In the genomic region with DNA sequence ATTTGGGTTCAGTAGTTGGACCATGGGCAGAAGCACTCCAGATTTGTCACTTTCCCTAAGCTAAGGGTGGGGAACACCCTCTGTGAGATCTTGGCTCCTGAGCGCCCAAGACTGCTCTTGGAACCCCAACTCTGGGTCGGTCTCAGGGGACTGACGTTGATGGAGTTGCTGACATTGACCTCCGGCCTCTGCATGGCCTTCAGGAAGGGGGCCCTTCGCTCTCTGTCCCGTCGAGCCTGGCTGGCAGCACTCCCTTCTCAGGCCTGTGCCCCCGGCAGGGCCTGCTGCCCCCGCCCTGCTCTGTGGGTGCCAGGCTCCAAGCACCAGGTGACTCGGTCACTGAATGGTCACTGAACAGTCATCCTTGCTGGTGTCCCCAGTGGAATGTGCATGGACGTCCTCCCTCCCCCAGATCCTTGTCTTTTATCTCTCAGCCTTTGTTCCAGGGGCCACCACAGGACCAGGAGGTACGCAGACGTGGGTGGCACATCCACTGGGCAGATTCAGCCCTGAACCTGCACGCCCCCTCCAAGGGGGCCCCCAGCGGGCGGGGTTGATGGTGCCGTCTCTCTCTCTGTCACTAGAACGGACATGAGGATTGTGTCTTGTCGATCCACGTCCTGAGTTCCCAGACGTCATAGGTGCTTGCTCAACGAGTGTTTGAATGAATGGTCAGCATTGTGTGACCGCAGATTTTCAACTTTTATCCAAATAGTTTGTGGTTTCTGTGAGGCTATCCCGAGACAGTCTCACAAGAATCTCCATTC, we compare ENCODE assay signal across 9 cellular contexts.
A peak's percentile ranks its signal among the peaks of the same experiment; 100 is the strongest.
DNase-seq lines count a peak whose midpoint lies in the region; ATAC-seq, FAIRE-seq and TF ChIP-seq lines count a peak whose summit lies in the region.
"Had no signal": no experiment of that assay in that cellular context is flagged by ENCODE, and none has a peak within 500 bp of the region (broad histone marks: within the 10 kb centered on the region; RNA-seq: fewer than 3 reads in every experiment).

No MANE protein-coding gene starts in this region.

- DNase-seq in Caco-2 (no peak), T-cell (no peak), endothelial cell (ENCODE audit: low spot score) (no peak), progenitor cell of endocrine pancreas (ENCODE audit: low spot score, unreplicated experiment) (no peak), SIG-M5 (lab: John Stamatoyannopoulos, UW) (no peak), HTR-8/SVneo (ENCODE audit: insufficient read length, low spot score) (no peak), AML-193 (lab: John Stamatoyannopoulos, UW) (no peak), HEK293T (ENCODE audit: extremely low spot score) (no peak)
- DNase-seq: NCI-H2107 had no signal

- no peak overlapping the region for H3K4me3 Mint-ChIP-seq in Caco-2 (ENCODE audit: unreplicated experiment)
- H3K4me3 Mint-ChIP-seq in T-cell = peak overlapping the region; percentile 97 to 98 (median 98)
- H3K4me3 Mint-ChIP-seq in endothelial cell (ENCODE audit: unreplicated experiment) = peak overlapping the region; percentile 67
- peak overlapping the region; percentile 37 for H3K4me3 Mint-ChIP-seq in progenitor cell of endocrine pancreas (ENCODE audit: low read depth)

- POLR2A ChIA-PET in Caco-2 (lab: Charles Lee) = no interaction called here
- POLR2A ChIA-PET in T-cell (lab: Charles Lee) = interaction anchor here (0.6 to 1.3 kb wide), 4 partner anchors 14 to 96 kb away, joined by 3 to 4 read pairs (median 4); no protein-coding TSS in a partner anchor
- POLR2A ChIA-PET in HEK293T (lab: Yijun Ruan, JAX) = no interaction called here

- H3K4me1 Mint-ChIP-seq in Caco-2 (ENCODE audit: low read depth, unreplicated experiment) (peaks cover 47% of the 10 kb centered on the region), T-cell (peaks cover 35 to 72% (median 61%) of the 10 kb centered on the region in 3 donors), endothelial cell (ENCODE audit: unreplicated experiment) (peaks cover 71% of the 10 kb centered on the region), progenitor cell of endocrine pancreas (ENCODE audit: low read depth) (peaks cover 56% of the 10 kb centered on the region)

- peak overlapping the region; percentile 73 for H3K27ac Mint-ChIP-seq in Caco-2 (ENCODE audit: unreplicated experiment)
- H3K27ac Mint-ChIP-seq in T-cell = peak overlapping the region; percentile 99 to 100
- peak overlapping the region; percentile 78 for H3K27ac Mint-ChIP-seq in endothelial cell (ENCODE audit: unreplicated experiment)
- H3K27ac Mint-ChIP-seq in progenitor cell of endocrine pancreas = peak overlapping the region; percentile 16

- H3K9me3 ChIP-seq in Caco-2 = no peaks in the 10 kb centered on the region

- H3K27me3 ChIP-seq in Caco-2 (replicated peaks; ENCODE audit: control insufficient read depth, insufficient read depth, low read length) = no peaks in the 10 kb centered on the region

- peaks cover 43% of the 10 kb centered on the region for H3K4me1 ChIP-seq in Caco-2

- no peaks in the 10 kb centered on the region for H3K27me3 Mint-ChIP-seq in Caco-2 (ENCODE audit: insufficient read depth, unreplicated experiment)
- H3K27me3 Mint-ChIP-seq in T-cell = no peaks in the 10 kb centered on the region
- H3K27me3 Mint-ChIP-seq in endothelial cell (ENCODE audit: unreplicated experiment) = peaks cover 34% of the 10 kb centered on the region
- no peaks in the 10 kb centered on the region for H3K27me3 Mint-ChIP-seq in progenitor cell of endocrine pancreas

- no peak for ATAC-seq in T-cell (replicated peaks in 1 of 4)

- no peaks in the 10 kb centered on the region for H3K9me3 Mint-ChIP-seq in Caco-2 (ENCODE audit: unreplicated experiment)
- H3K9me3 Mint-ChIP-seq in T-cell = no peaks in the 10 kb centered on the region
- no peaks in the 10 kb centered on the region for H3K9me3 Mint-ChIP-seq in endothelial cell (ENCODE audit: unreplicated experiment)
- no peaks in the 10 kb centered on the region for H3K9me3 Mint-ChIP-seq in progenitor cell of endocrine pancreas (ENCODE audit: low read depth)

- no peak for FAIRE-seq in HTR-8/SVneo (lab: Jason Lieb, UNC)

- H3K36me3 Mint-ChIP-seq in Caco-2 (ENCODE audit: insufficient read depth, unreplicated experiment) (peaks cover 70% of the 10 kb centered on the region), T-cell (peaks cover 22% of the 10 kb centered on the region), endothelial cell (ENCODE audit: low read depth, unreplicated experiment) (peaks cover 4% of the 10 kb centered on the region), progenitor cell of endocrine pancreas (ENCODE audit: insufficient read depth) (peaks cover 3% of the 10 kb centered on the region)

- intact Hi-C loops in Caco-2 (cut with micrococcal nuclease; ENCODE audit: unreplicated experiment) = no loop called here

- H3K36me3 ChIP-seq in Caco-2 (ENCODE audit: control insufficient read depth, insufficient read depth, low read length) = no peaks in the 10 kb centered on the region

- H3K4me3 ChIP-seq in Caco-2 (ENCODE audit: low read depth, low read length) = no peak overlapping the region

- CTCF ChIA-PET in Caco-2 (lab: Charles Lee) (no interaction called here), T-cell (lab: Charles Lee) (interaction anchor here (0.6 to 1.1 kb wide), 3 partner anchors 10 to 114 kb away, joined by 3 to 5 read pairs (median 3); no protein-coding TSS in a partner anchor), HEK293T (lab: Yijun Ruan, JAX) (no interaction called here)

- no TSS peak for BruUV-seq in Caco-2 (replicated peaks; lab: Mats Ljungman, UMichigan)

- TF ChIP-seq CTCF in Caco-2 (IDR thresholded peaks at IDR 0.05; ENCODE audit: insufficient read depth in 1 of 2, low read depth in 1 of 2, low read length in 1 of 2, severe bottlenecking in 1 of 2, unreplicated experiment in 1 of 2) = no peak
- no peak for TF ChIP-seq CTCF in endothelial cell (IDR thresholded peaks at IDR 0.05; ENCODE audit: unreplicated experiment)
- no peak for TF ChIP-seq CTCF in progenitor cell of endocrine pancreas (IDR thresholded peaks at IDR 0.05; ENCODE audit: unreplicated experiment)

TF ChIP-seq in HEK293T, 16 proteins besides CTCF, POLR2A, EP300 and RAD21:
- no peak for TF ChIP-seq HDGF (IDR thresholded peaks at IDR 0.05; ENCODE audit: borderline replicate concordance)
- TF ChIP-seq FOXK2 (IDR thresholded peaks at IDR 0.05) = no peak
- TF ChIP-seq ARNT (IDR thresholded peaks at IDR 0.05) = no peak
- TF ChIP-seq BHLHE40 (IDR thresholded peaks at IDR 0.05; ENCODE audit: borderline replicate concordance) = no peak
- no peak for TF ChIP-seq ELF4 (IDR thresholded peaks at IDR 0.05)
- no peak for TF ChIP-seq SP1 (IDR thresholded peaks at IDR 0.05)
- no peak for TF ChIP-seq TARDBP (IDR thresholded peaks at IDR 0.05)
- TF ChIP-seq, protein P1, sequence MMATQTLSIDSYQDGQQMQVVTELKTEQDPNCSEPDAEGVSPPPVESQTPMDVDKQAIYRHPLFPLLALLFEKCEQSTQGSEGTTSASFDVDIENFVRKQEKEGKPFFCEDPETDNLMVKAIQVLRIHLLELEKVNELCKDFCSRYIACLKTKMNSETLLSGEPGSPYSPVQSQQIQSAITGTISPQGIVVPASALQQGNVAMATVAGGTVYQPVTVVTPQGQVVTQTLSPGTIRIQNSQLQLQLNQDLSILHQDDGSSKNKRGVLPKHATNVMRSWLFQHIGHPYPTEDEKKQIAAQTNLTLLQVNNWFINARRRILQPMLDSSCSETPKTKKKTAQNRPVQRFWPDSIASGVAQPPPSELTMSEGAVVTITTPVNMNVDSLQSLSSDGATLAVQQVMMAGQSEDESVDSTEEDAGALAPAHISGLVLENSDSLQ (IDR thresholded peaks at IDR 0.05) = no peak
- no peak for TF ChIP-seq ZNF384 (IDR thresholded peaks at IDR 0.05)
- no peak for TF ChIP-seq SUZ12 (IDR thresholded peaks at IDR 0.05)
- no peak for TF ChIP-seq CTBP1 (IDR thresholded peaks at IDR 0.05; ENCODE audit: borderline replicate concordance)
- TF ChIP-seq LEF1 (IDR thresholded peaks at IDR 0.05; ENCODE audit: borderline replicate concordance) = no peak
- TF ChIP-seq NFRKB (IDR thresholded peaks at IDR 0.05) = no peak
- no peak for TF ChIP-seq FOXM1 (IDR thresholded peaks at IDR 0.05; ENCODE audit: borderline replicate concordance)
- TF ChIP-seq FOXA1 (IDR thresholded peaks at IDR 0.05) = no peak
- TF ChIP-seq L3MBTL2 (conservative IDR thresholded peaks at IDR 0.05) = no peak
TF ChIP-seq in HEK293T: peak in this region for 0.

Comparison
In these comparisons a context has a peak if more than half of its experiments do, and no peak if none do; other contexts are left out.
1. H3K27ac Mint-ChIP-seq: peak in every context shown above with its lines; median percentile 100 in T-cell; 78 in endothelial cell; 73 in Caco-2; 16 in progenitor cell of endocrine pancreas.
2. CTCF ChIA-PET loops: an anchor here in T-cell (0.6 to 1.1 kb wide); none called in Caco-2 and HEK293T.
3. POLR2A ChIA-PET loops: an anchor here in T-cell (0.6 to 1.3 kb wide); none called in Caco-2 and HEK293T.